Comparison of ENCODE assay signal across 19 cellular contexts in the genomic region with DNA sequence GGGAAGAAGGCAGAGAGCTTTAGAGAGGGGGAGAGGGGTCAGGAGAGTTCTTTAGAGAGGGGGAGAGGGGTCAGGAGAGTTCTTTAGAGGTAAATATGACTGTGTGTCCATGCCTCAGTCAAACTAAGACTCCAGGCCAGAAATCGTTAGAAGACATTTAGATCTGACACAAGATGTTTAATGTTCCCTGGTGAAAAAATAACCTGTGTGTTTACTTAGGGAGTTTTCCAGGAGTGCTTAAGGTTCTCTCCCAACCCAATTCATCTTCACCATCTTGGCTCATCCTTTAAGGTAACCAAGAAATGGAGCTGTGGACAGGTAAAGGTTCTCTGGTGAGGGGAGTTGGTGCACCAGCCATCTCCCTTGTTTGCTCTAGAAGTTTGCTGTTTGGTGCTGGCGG. TPM values are rescaled to one million over a fixed set of nuclear protein-coding genes. Genes with fewer than 3 reads are reported as not detected.
"Had no signal": no experiment of that assay in that cellular context is flagged by ENCODE, and none has a peak within 500 bp of the region (broad histone marks: within the 10 kb centered on the region; RNA-seq: fewer than 3 reads in every experiment).

No MANE protein-coding gene starts in this region.

- H3K4me3 Mint-ChIP-seq: activated CD4-positive, alpha-beta T cell treated with anti-CD3 and anti-CD28 coated beads, Interleukin-2, amount 10 ng/mL, durations not matched to agents 7 days and 5 days; activated CD8-positive, alpha-beta T cell treated with anti-CD3 and anti-CD28 coated beads, Interleukin-2, amount 10 ng/mL, durations not matched to agents 7 days and 5 days; activated T-cell treated with anti-CD3 and anti-CD28 coated beads, Interleukin-2, amount 50 U/mL, for 4 hours; immature natural killer cell; naive thymus-derived CD4-positive, alpha-beta T cell; stimulated activated memory B cell treated with anti-CD40 and anti-IgM and Interleukin-4, amounts not matched to agents 10 μg/mL and 1 μg/mL and 100 μg/mL, for 72 hours had no signal

- H3K27ac Mint-ChIP-seq: activated CD4-positive, alpha-beta T cell treated with anti-CD3 and anti-CD28 coated beads, Interleukin-2, amount 10 ng/mL, durations not matched to agents 7 days and 5 days; activated CD8-positive, alpha-beta T cell treated with anti-CD3 and anti-CD28 coated beads, Interleukin-2, amount 10 ng/mL, durations not matched to agents 7 days and 5 days; naive thymus-derived CD4-positive, alpha-beta T cell; stimulated activated memory B cell treated with anti-CD40 and anti-IgM and Interleukin-4, amounts not matched to agents 10 μg/mL and 1 μg/mL and 100 μg/mL, for 72 hours had no signal

- H3K4me3 ChIP-seq: esophagus muscularis mucosa, gastroesophageal sphincter, sigmoid colon, thoracic aorta had no signal

- ATAC-seq: activated CD4-positive, CD25-positive, alpha-beta regulatory T cell treated with anti-CD3 and anti-CD28 coated beads, Interleukin-2, amount 50 U/mL, for 24 hours; activated CD8-positive, alpha-beta T cell treated with anti-CD3 and anti-CD28 coated beads, Interleukin-2, amount 10 ng/mL, durations not matched to agents 7 days and 5 days; activated T-cell treated with anti-CD3 and anti-CD28 coated beads, Interleukin-2, amount 50 U/mL, for 4 hours; gastroesophageal sphincter; naive thymus-derived CD4-positive, alpha-beta T cell; stimulated activated memory B cell treated with anti-CD40 and anti-IgM and Interleukin-4, amounts not matched to agents 10 μg/mL and 1 μg/mL and 100 μg/mL, for 72 hours had no signal

- H3K27ac ChIP-seq: esophagus muscularis mucosa, gastroesophageal sphincter, sigmoid colon, thoracic aorta had no signal

- H3K9me3 Mint-ChIP-seq: activated CD4-positive, alpha-beta T cell treated with anti-CD3 and anti-CD28 coated beads, Interleukin-2, amount 10 ng/mL, durations not matched to agents 7 days and 5 days; activated T-cell treated with anti-CD3 and anti-CD28 coated beads, Interleukin-2, amount 50 U/mL, for 4 hours; immature natural killer cell; stimulated activated memory B cell treated with anti-CD40 and anti-IgM and Interleukin-4, amounts not matched to agents 10 μg/mL and 1 μg/mL and 100 μg/mL, for 72 hours had no signal

- H3K9me3 ChIP-seq: esophagus muscularis mucosa, gastroesophageal sphincter, sigmoid colon, thoracic aorta had no signal

- DNase-seq: activated CD4-positive, alpha-beta T cell treated with anti-CD3 and anti-CD28 coated beads, Interleukin-2, amount 10 ng/mL, durations not matched to agents 7 days and 5 days; activated effector memory CD4-positive, alpha-beta T cell treated with Interleukin-2 at 50 U/mL for 16 hours; activated naive CD4-positive, alpha-beta T cell treated with anti-CD3 and anti-CD28 coated beads, Interleukin-2, amount 50 U/mL, for 16 hours; activated T-cell treated with anti-CD3 and anti-CD28 coated beads, Interleukin-2, amount 50 U/mL, for 4 hours; aorta; dermis blood vessel endothelial cell; effector memory CD4-positive, alpha-beta T cell; immature natural killer cell; kidney glomerular epithelial cell; mesendoderm; naive thymus-derived CD4-positive, alpha-beta T cell; sigmoid colon; stimulated activated CD4-positive, alpha-beta T cell treated with anti-CD3 and anti-CD28 coated beads, Interleukin-4, amount 100 ng/mL, for 4 hours had no signal

RNA-seq across cellular contexts. Expression of gene CBX2, which starts 51.5 kb away (rescaled TPM):
- polyA plus RNA-seq: aorta had no signal
